7 cellular contexts compared by ENCODE assay signal in genomic region chr17:76014100-76014924, GRCh38. TPM values are rescaled to one million over a fixed set of nuclear protein-coding genes. Genes with fewer than 3 reads are reported as not detected.
DNase-seq lines count a peak whose midpoint lies in the region; ATAC-seq, FAIRE-seq and TF ChIP-seq lines count a peak whose summit lies in the region.

No MANE protein-coding gene starts in this region.

- no peaks in the 10 kb centered on the region for H3K36me3 ChIP-seq in SK-N-SH (replicated peaks in 1 of 2; ENCODE audit: control insufficient read depth in 1 of 2, insufficient read depth in 2 of 2, low read length in 1 of 2)
- no peaks in the 10 kb centered on the region for H3K36me3 ChIP-seq in psoas muscle (ENCODE audit: insufficient read depth in 1 of 2, low read depth in 1 of 2)
- peaks cover 0 to 16% of the 10 kb centered on the region in 2 donors for H3K36me3 ChIP-seq in vagina

- no peaks in the 10 kb centered on the region for H3K9me2 ChIP-seq in SK-N-SH

- no peaks in the 10 kb centered on the region for H3F3A ChIP-seq in SK-N-SH (replicated peaks; ENCODE audit: insufficient read depth)

- CTCF ChIA-PET in SK-N-SH (lab: Yijun Ruan, JAX): interaction anchor here (0.6 to 14.6 kb wide), 87 partner anchors 10 to 384 kb away, joined by 3 to 231 read pairs (median 5); partner anchors contain the start of genes ACOX1, CDK3, EXOC7 and GALR2
- CTCF ChIA-PET in activated naive CD4-positive, alpha-beta T cell treated with anti-CD3 and anti-CD28 coated beads, Interleukin-2, amount 10 ng/mL, durations not matched to agents 7 days and 5 days (lab: Charles Lee): interaction anchor here (0.5 to 7.5 kb wide), 39 partner anchors 12 to 410 kb away, joined by 3 to 82 read pairs (median 4); partner anchors contain the start of genes CDK3 and FBF1

- no peaks in the 10 kb centered on the region for H3K27me3 ChIP-seq in SK-N-SH (ENCODE audit: insufficient read depth)
- H3K27me3 ChIP-seq in psoas muscle (ENCODE audit: insufficient read depth in 3 of 3, low read length in 2 of 3): peaks cover 0 to 1% (median 0%) of the 10 kb centered on the region in 3 donors
- H3K27me3 ChIP-seq in vagina: no peaks in the 10 kb centered on the region

- no peak for TF ChIP-seq EP300 in SK-N-SH (IDR thresholded peaks at IDR 0.05; ENCODE audit: borderline replicate concordance in 1 of 2, low read depth in 1 of 2, low read length in 1 of 2)

- H3K9me3 ChIP-seq in SK-N-SH (no peaks in the 10 kb centered on the region), psoas muscle (no peaks in the 10 kb centered on the region), vagina (no peaks in the 10 kb centered on the region)

- DNase-seq in GM18507 (ENCODE audit: extremely low spot score, insufficient read length, low read depth) (peak; percentile 86), NAMALWA (ENCODE audit: low spot score) (peak; percentile 84), SK-N-SH (peak; percentile 97), Right ventricle myocardium superior (peak; percentile 81), psoas muscle (peak; percentile 73 to 82), vagina (ENCODE audit: extremely low spot score in 2 of 2) (no peak)
- peak; percentile 87 for DNase-seq in activated naive CD4-positive, alpha-beta T cell treated with anti-CD3 and anti-CD28 coated beads, Interleukin-2, amount 10 ng/mL, durations not matched to agents 7 days and 5 days

- peak; percentile 95 for TF ChIP-seq RAD21 in SK-N-SH (IDR thresholded peaks at IDR 0.05; ENCODE audit: low read length)

- no peak for TF ChIP-seq POLR2A in vagina (IDR thresholded peaks at IDR 0.05)

- 19% methylated on average over 12 of the region's 19 CpGs for WGBS in SK-N-SH (ENCODE audit: low lambda C conversion rate)
- WGBS in psoas muscle, 3 donors: 20 to 26% (median 20%) methylated on average over 19 of the region's 19 CpGs

- H3K79me2 ChIP-seq in SK-N-SH (ENCODE audit: insufficient read depth): no peaks in the 10 kb centered on the region

- ATAC-seq in Right ventricle myocardium superior (ENCODE audit: poor library complexity) (peak; percentile 89), psoas muscle (peak; percentile 83 to 96 (median 90))

- H3K4me1 ChIP-seq in SK-N-SH (ENCODE audit: control insufficient read depth in 1 of 2, insufficient read depth in 2 of 2, low read depth in 1 of 2, low read length in 1 of 2): peaks cover 10 to 13% of the 10 kb centered on the region in 2 experiments; a peak in 2 of 4 replicates
- H3K4me1 ChIP-seq in psoas muscle: peaks cover 3% of the 10 kb centered on the region
- H3K4me1 ChIP-seq in vagina: peaks cover 8% of the 10 kb centered on the region

- peaks cover 5% of the 10 kb centered on the region for H3K4me1 Mint-ChIP-seq in activated naive CD4-positive, alpha-beta T cell treated with anti-CD3 and anti-CD28 coated beads, Interleukin-2, amount 10 ng/mL, durations not matched to agents 7 days and 5 days

- peak overlapping the region; percentile 58; the same call in 1 of the 2 replicates for H2AFZ ChIP-seq in SK-N-SH (ENCODE audit: low read depth)

- H3K4me3 ChIP-seq in SK-N-SH (ENCODE audit: low read depth in 2 of 2, low read length in 1 of 2): no peak overlapping the region
- H3K4me3 ChIP-seq in psoas muscle: no peak overlapping the region
- H3K4me3 ChIP-seq in vagina: no peak overlapping the region

- intact Hi-C loops in Right ventricle myocardium superior (cut with DNase I): loop anchor here (10.0 kb wide), 1 partner anchor 280 kb away; no protein-coding TSS in a partner anchor
- intact Hi-C loops in psoas muscle (cut with DNase I): loop anchor here (5.0 to 10.0 kb wide), 2 partner anchors 280 to 288 kb away; no protein-coding TSS in a partner anchor
- intact Hi-C loops in vagina (cut with DNase I): no loop called here

- H3K27ac ChIP-seq in SK-N-SH (ENCODE audit: low read depth in 2 of 2, low read length in 1 of 2): no peak overlapping the region
- H3K27ac ChIP-seq in psoas muscle: no peak overlapping the region
- no peak overlapping the region for H3K27ac ChIP-seq in vagina

- H3K4me3 Mint-ChIP-seq in activated naive CD4-positive, alpha-beta T cell treated with anti-CD3 and anti-CD28 coated beads, Interleukin-2, amount 10 ng/mL, durations not matched to agents 7 days and 5 days: no peak overlapping the region

- peak overlapping the region; percentile 15; the same call in 1 of the 2 replicates for H3K4me2 ChIP-seq in SK-N-SH

- TF ChIP-seq CTCF in SK-N-SH (IDR thresholded peaks at IDR 0.05) (peak; percentile 99), psoas muscle (IDR thresholded peaks at IDR 0.05) (peak; percentile 97), vagina (IDR thresholded peaks at IDR 0.05) (peak; percentile 79 to 88 (median 83))

- no peaks in the 10 kb centered on the region for H3K9me3 Mint-ChIP-seq in activated naive CD4-positive, alpha-beta T cell treated with anti-CD3 and anti-CD28 coated beads, Interleukin-2, amount 10 ng/mL, durations not matched to agents 7 days and 5 days

- peaks cover 28% of the 10 kb centered on the region for H3K27me3 Mint-ChIP-seq in activated naive CD4-positive, alpha-beta T cell treated with anti-CD3 and anti-CD28 coated beads, Interleukin-2, amount 10 ng/mL, durations not matched to agents 7 days and 5 days

- peak; percentile 86 for FAIRE-seq in GM18507 (lab: Jason Lieb, UNC)

- no peaks in the 10 kb centered on the region for H3K36me3 Mint-ChIP-seq in activated naive CD4-positive, alpha-beta T cell treated with anti-CD3 and anti-CD28 coated beads, Interleukin-2, amount 10 ng/mL, durations not matched to agents 7 days and 5 days

- no peaks in the 10 kb centered on the region for H4K20me1 ChIP-seq in SK-N-SH (ENCODE audit: insufficient read depth)

- no peak overlapping the region for H3K9ac ChIP-seq in SK-N-SH

- peak overlapping the region; percentile 52 for H3K27ac Mint-ChIP-seq in activated naive CD4-positive, alpha-beta T cell treated with anti-CD3 and anti-CD28 coated beads, Interleukin-2, amount 10 ng/mL, durations not matched to agents 7 days and 5 days

- POLR2A ChIA-PET in SK-N-SH (lab: Yijun Ruan, JAX): interaction anchor here (0.6 to 1.4 kb wide), 8 partner anchors 22 to 234 kb away, joined by 3 to 5 read pairs (median 4); partner anchors contain the start of genes MRPL38, SRP68 and TRIM47

TF ChIP-seq in SK-N-SH, 30 proteins besides CTCF, POLR2A, EP300 and RAD21:
- no peak for TF ChIP-seq JUND (IDR thresholded peaks at IDR 0.05)
- TF ChIP-seq SMC3 (IDR thresholded peaks at IDR 0.05; ENCODE audit: low read depth, low read length): peak; percentile 92

RNA-seq across cellular contexts. Expression of gene EVPL, which starts 12.8 kb away (rescaled TPM):
- polyA plus RNA-seq in SK-N-SH (2012; rRNA removed) (0.15 and 0.23 TPM in 2 replicates), psoas muscle (under 1 TPM; 0.03 to 0.07 (median 0.05) TPM)
- polyA plus RNA-seq in SK-N-SH (2012; cell fraction: cytosol; rRNA removed): 0.09 and 0.16 TPM in 2 replicates
- 0.26 and 0.42 TPM in 2 replicates for polyA plus RNA-seq in SK-N-SH (2012; cell fraction: nucleus; rRNA removed)
- total RNA-seq in Right ventricle myocardium superior (0.08 TPM), psoas muscle (under 1 TPM in 3 of 4 donors, not detected in 1; 0.16 to 0.36 (median 0.19) TPM), vagina (115 TPM)

RNA-seq across cellular contexts. Expression of gene CDK3, which starts 13.7 kb away (rescaled TPM):
- 14.6 and 22.1 TPM in 2 replicates for polyA plus RNA-seq in SK-N-SH (2012; rRNA removed)
- polyA plus RNA-seq in SK-N-SH (2012; cell fraction: cytosol; rRNA removed): 2.8 and 4.4 TPM in 2 replicates
- polyA plus RNA-seq in SK-N-SH (2012; cell fraction: nucleus; rRNA removed): 71.9 and 153 TPM in 2 replicates
- total RNA-seq in Right ventricle myocardium superior: 1.8 TPM
- total RNA-seq in psoas muscle: 1 to 10 TPM in 1 of 4 donors, under 1 TPM in 3; 0.60 to 1.4 (median 0.62) TPM
- 1 to 10 TPM in 2 of 3 donors, under 1 TPM in 1; 0.47 to 1.9 (median 1.1) TPM for polyA plus RNA-seq in psoas muscle
- total RNA-seq in vagina: 3.2 TPM

RNA-seq across cellular contexts. Expression of gene TEN1, which starts 35.3 kb away (rescaled TPM):
- polyA plus RNA-seq in SK-N-SH (2012; rRNA removed): 33.6 and 38.1 TPM in 2 replicates
- 16.0 and 22.3 TPM in 2 replicates for polyA plus RNA-seq in SK-N-SH (2012; cell fraction: cytosol; rRNA removed)
- 94.0 and 103 TPM in 2 replicates for polyA plus RNA-seq in SK-N-SH (2012; cell fraction: nucleus; rRNA removed)
- total RNA-seq in Right ventricle myocardium superior: 7.6 TPM
- total RNA-seq in psoas muscle: 1 to 10 TPM; 3.4 to 8.8 (median 7.0) TPM
- 10 to 100 TPM; 14.7 to 21.1 (median 19.4) TPM for polyA plus RNA-seq in psoas muscle
- 10.3 TPM for total RNA-seq in vagina

RNA-seq across cellular contexts. Expression of gene ACOX1, which starts 35.3 kb away (rescaled TPM):
- 21.5 and 29.7 TPM in 2 replicates for polyA plus RNA-seq in SK-N-SH (2012; rRNA removed)
- polyA plus RNA-seq in SK-N-SH (2012; cell fraction: cytosol; rRNA removed): 16.2 and 19.6 TPM in 2 replicates
- polyA plus RNA-seq in SK-N-SH (2012; cell fraction: nucleus; rRNA removed): 35.9 and 44.1 TPM in 2 replicates
- total RNA-seq in Right ventricle myocardium superior: 83.6 TPM
- 10 to 100 TPM; 58.1 to 78.8 (median 64.4) TPM for total RNA-seq in psoas muscle
- polyA plus RNA-seq in psoas muscle: 10 to 100 TPM; 13.0 to 26.1 (median 16.3) TPM
- 50.6 TPM for total RNA-seq in vagina

RNA-seq across cellular contexts. Expression of gene SRP68, which starts 58.0 kb away (rescaled TPM):
- polyA plus RNA-seq in SK-N-SH (2012; rRNA removed) (76.8 and 81.4 TPM in 2 replicates), psoas muscle (100 to 1,000 TPM in 1 of 3 donors, 10 to 100 TPM in 2; 72.4 to 141 (median 88.8) TPM)
- polyA plus RNA-seq in SK-N-SH (2012; cell fraction: cytosol; rRNA removed): 74.4 and 76.2 TPM in 2 replicates
- polyA plus RNA-seq in SK-N-SH (2012; cell fraction: nucleus; rRNA removed): 53.5 and 64.0 TPM in 2 replicates
- total RNA-seq in Right ventricle myocardium superior (57.9 TPM), psoas muscle (100 to 1,000 TPM in 2 of 4 donors, 10 to 100 TPM in 2; 87.3 to 117 (median 104) TPM), vagina (52.8 TPM)

Comparison
In these comparisons a context has a peak if more than half of its experiments do, and no peak if none do; other contexts are left out.
1. DNase-seq: peak in GM18507 (single experiment), NAMALWA (single experiment), SK-N-SH (single experiment), activated naive CD4-positive, alpha-beta T cell treated with anti-CD3 and anti-CD28 coated beads, Interleukin-2, amount 10 ng/mL, durations not matched to agents 7 days and 5 days (single experiment), Right ventricle myocardium superior (single experiment) and psoas muscle (2 of 2); none in vagina (0 of 2).
2. RNA of gene EVPL, which starts 12.8 kb away (total RNA-seq): 115 TPM in vagina (single experiment); 0.16 to 0.36 TPM in psoas muscle and 0.08 TPM in Right ventricle myocardium superior (single experiment); every median in the first group is over 10 times any median in the second.
3. Peak in every context shown above with its lines, with median percentiles within 50 percentile points of each other: CTCF ChIP-seq.